In the genomic region with DNA sequence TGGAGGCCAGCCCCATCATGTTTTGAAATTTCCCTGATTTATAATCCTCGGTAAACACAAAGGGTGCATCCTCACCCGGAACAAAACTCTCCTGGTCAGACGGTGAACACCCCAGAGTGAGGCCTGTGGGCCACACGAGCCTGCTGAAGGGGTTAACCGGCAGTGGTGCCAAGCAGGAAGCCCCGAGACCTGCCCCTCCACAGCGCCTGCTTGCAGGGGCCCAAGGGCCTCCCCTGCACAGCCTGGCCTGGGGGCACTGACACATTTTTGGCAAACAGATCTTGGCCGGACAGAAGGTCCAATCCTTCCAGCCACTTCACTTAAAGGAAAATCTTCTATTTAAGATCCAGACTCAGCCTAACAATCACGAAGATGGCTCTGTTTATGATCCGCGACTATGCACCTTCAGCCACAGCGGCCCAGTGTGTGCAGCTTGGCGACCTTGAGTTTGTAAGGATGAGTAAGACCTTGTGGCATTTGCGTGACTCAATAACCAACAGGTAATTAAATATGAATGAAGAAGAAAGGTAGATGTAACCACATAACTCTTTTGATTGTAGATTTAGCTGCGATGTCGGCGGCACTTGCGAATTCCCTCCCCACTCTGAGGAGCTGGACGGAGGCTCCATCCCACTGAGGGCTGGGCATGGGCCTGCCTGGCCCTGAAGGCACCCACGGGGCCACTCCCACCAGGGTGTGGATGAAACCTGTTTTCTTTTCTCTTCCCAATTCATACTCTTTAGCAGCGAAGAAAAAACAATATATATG, we compare ENCODE assay signal across 18 cellular contexts.
A peak's percentile ranks its signal among the peaks of the same experiment; 100 is the strongest.
DNase-seq lines count a peak whose midpoint lies in the region; ATAC-seq, FAIRE-seq and TF ChIP-seq lines count a peak whose summit lies in the region.
"Had no signal": no experiment of that assay in that cellular context is flagged by ENCODE, and none has a peak within 500 bp of the region (broad histone marks: within the 10 kb centered on the region; RNA-seq: fewer than 3 reads in every experiment).

No MANE protein-coding gene starts in this region.

- TF ChIP-seq RAD21 in HCT116 (IDR thresholded peaks at IDR 0.05; ENCODE audit: low read depth) = no peak

- DNase-seq in HCT116 (ENCODE audit: low read depth, low spot score) = peak; percentile 63
- DNase-seq in kidney = peak; percentile 48
- DNase-seq in sigmoid colon = peak; percentile 38
- DNase-seq in Caco-2 = no peak
- no peak for DNase-seq in stimulated activated naive CD4-positive, alpha-beta T cell treated with Interleukin-2 at 50 U/mL for 16 hours (lab: John Stamatoyannopoulos, UW)
- no peak for DNase-seq in T-helper 9 cell
- DNase-seq: Calu3; CD4-positive, alpha-beta memory T cell; MV-4-11; NCI-H1417; NCI-H187; NCI-H2227 treated with DMSO at 0.1 percent for 48 hours; NCI-H524; SW 1271 had no signal

- H3K9me3 Mint-ChIP-seq in Caco-2 (ENCODE audit: unreplicated experiment) = no peaks in the 10 kb centered on the region

- ATAC-seq in HCT116 = peak; percentile 87
- ATAC-seq: GM23338, K562 had no signal

- H3K4me3 Mint-ChIP-seq in Caco-2 (ENCODE audit: unreplicated experiment) = no peak overlapping the region
- H3K4me3 Mint-ChIP-seq: CD4-positive, alpha-beta memory T cell; GM23338 had no signal

- peaks cover 7% of the 10 kb centered on the region; the same call in 1 of the 2 replicates for H3K79me2 ChIP-seq in HCT116 (ENCODE audit: insufficient read depth, low read length)

- no peak for TF ChIP-seq CTCF in C4-2B (conservative IDR thresholded peaks at IDR 0.05)
- no peak for TF ChIP-seq CTCF in HCT116 (IDR thresholded peaks at IDR 0.05 in 2 of 3, conservative IDR thresholded peaks at IDR 0.05 in 1 of 3; ENCODE audit: borderline replicate concordance in 1 of 3, insufficient read depth in 1 of 3, low read depth in 2 of 3, low read length in 2 of 3)
- no peak for TF ChIP-seq CTCF in kidney (IDR thresholded peaks at IDR 0.05; ENCODE audit: borderline replicate concordance, extremely low read depth, insufficient read depth)
- TF ChIP-seq CTCF in sigmoid colon (IDR thresholded peaks at IDR 0.05) = no peak
- no peak for TF ChIP-seq CTCF in Caco-2 (IDR thresholded peaks at IDR 0.05; ENCODE audit: insufficient read depth in 1 of 2, low read depth in 1 of 2, low read length in 1 of 2, severe bottlenecking in 1 of 2, unreplicated experiment in 1 of 2)

- 81 to 85% methylated on average over 21 of the region's 21 CpGs for WGBS in sigmoid colon, 2 donors

- peak overlapping the region; percentile 71 for H3K27ac ChIP-seq in C4-2B
- peak overlapping the region; percentile 37 for H3K27ac ChIP-seq in HCT116 (ENCODE audit: low read depth, low read length)
- no peak overlapping the region for H3K27ac ChIP-seq in kidney (ENCODE audit: low read depth in 2 of 2, low read length in 2 of 2)
- H3K27ac ChIP-seq in sigmoid colon = no peak overlapping the region

- peak overlapping the region; percentile 68 for H3K4me2 ChIP-seq in HCT116 (ENCODE audit: low read length)
- H3K4me2 ChIP-seq: GM23338 had no signal

- H3K4me1 ChIP-seq in HCT116 (ENCODE audit: control insufficient read depth in 1 of 2, insufficient read depth in 2 of 2, low read length in 2 of 2) (peaks cover 7 to 33% of the 10 kb centered on the region in 2 experiments), kidney (ENCODE audit: control insufficient read depth in 1 of 2, insufficient read depth in 1 of 2, low read depth in 1 of 2, low read length in 2 of 2) (no peaks in the 10 kb centered on the region), sigmoid colon (peaks cover 0 to 9% (median 3%) of the 10 kb centered on the region in 4 donors), Caco-2 (no peaks in the 10 kb centered on the region)

- H4K20me1 ChIP-seq in HCT116 (ENCODE audit: insufficient read depth) = no peaks in the 10 kb centered on the region

- H3K9me3 ChIP-seq in HCT116 (ENCODE audit: control insufficient read depth in 1 of 2, insufficient read depth in 1 of 2, low read depth in 1 of 2, low read length in 2 of 2) (no peaks in the 10 kb centered on the region), kidney (ENCODE audit: control insufficient read depth in 1 of 2, low read length in 2 of 2) (no peaks in the 10 kb centered on the region), sigmoid colon (no peaks in the 10 kb centered on the region), Caco-2 (no peaks in the 10 kb centered on the region)

- BruUV-seq in HCT116 (replicated peaks; lab: Mats Ljungman, UMichigan) (no TSS peak), Caco-2 (replicated peaks; lab: Mats Ljungman, UMichigan) (no TSS peak)

- no peaks in the 10 kb centered on the region for H3K36me3 Mint-ChIP-seq in Caco-2 (ENCODE audit: insufficient read depth, unreplicated experiment)
- H3K36me3 Mint-ChIP-seq: CD4-positive, alpha-beta memory T cell had no signal

- no peaks in the 10 kb centered on the region for H3K9me2 ChIP-seq in HCT116 (ENCODE audit: insufficient read depth)

- intact Hi-C loops in HCT116 (cut with micrococcal nuclease) = loop anchor here (2.0 kb wide), 1 partner anchor 100 kb away; no protein-coding TSS in a partner anchor
- intact Hi-C loops in kidney (cut with DNase I) = no loop called here
- intact Hi-C loops in sigmoid colon (cut with DNase I) = no loop called here
- intact Hi-C loops in Caco-2 (cut with micrococcal nuclease; ENCODE audit: unreplicated experiment) = no loop called here

- TF ChIP-seq POLR2A in HCT116 (IDR thresholded peaks at IDR 0.05; ENCODE audit: borderline replicate concordance, extremely low read depth, insufficient read depth, insufficient read length) = no peak
- no peak for TF ChIP-seq POLR2A in sigmoid colon (IDR thresholded peaks at IDR 0.05)

- H3K27me3 ChIP-seq in HCT116 (ENCODE audit: insufficient read depth, low read length) = no peaks in the 10 kb centered on the region
- H3K27me3 ChIP-seq in sigmoid colon = peaks cover 0 to 11% (median 0%) of the 10 kb centered on the region in 3 donors
- no peaks in the 10 kb centered on the region for H3K27me3 ChIP-seq in Caco-2 (replicated peaks; ENCODE audit: control insufficient read depth, insufficient read depth, low read length)

- peak overlapping the region in 1 of 2 experiments; percentile 22; a peak in 2 of 4 replicates for H3K4me3 ChIP-seq in HCT116 (replicated peaks in 1 of 2; ENCODE audit: low read depth in 1 of 2, low read length in 2 of 2)
- H3K4me3 ChIP-seq in kidney (ENCODE audit: low read length in 2 of 2) = no peak overlapping the region
- no peak overlapping the region for H3K4me3 ChIP-seq in sigmoid colon
- H3K4me3 ChIP-seq in Caco-2 (ENCODE audit: low read depth, low read length) = no peak overlapping the region
- H3K4me3 ChIP-seq: GM23338, K562 had no signal

- POLR2A ChIA-PET in HCT116 (lab: Charles Lee) = no interaction called here
- POLR2A ChIA-PET in Caco-2 (lab: Charles Lee) = no interaction called here

- H3K4me1 Mint-ChIP-seq in Caco-2 (ENCODE audit: low read depth, unreplicated experiment) = no peaks in the 10 kb centered on the region
- H3K4me1 Mint-ChIP-seq: GM23338 had no signal

- no peak for FAIRE-seq in kidney (lab: Jason Lieb, UNC)
- FAIRE-seq: GM12891, K562 had no signal

- CTCF ChIA-PET in HCT116 (lab: Charles Lee) = no interaction called here
- CTCF ChIA-PET in Caco-2 (lab: Charles Lee) = no interaction called here

- no peak overlapping the region for H2AFZ ChIP-seq in HCT116 (ENCODE audit: low read depth, low read length, poor library complexity, severe bottlenecking)
- H2AFZ ChIP-seq: GM23338 had no signal

- H3K27me3 Mint-ChIP-seq in Caco-2 (ENCODE audit: insufficient read depth, unreplicated experiment) = no peaks in the 10 kb centered on the region

- H3K36me3 ChIP-seq in HCT116 (ENCODE audit: control insufficient read depth in 1 of 2, insufficient read depth in 2 of 2, low read length in 2 of 2) = no peaks in the 10 kb centered on the region
- H3K36me3 ChIP-seq in kidney (ENCODE audit: control insufficient read depth in 1 of 2, insufficient read depth in 2 of 2, low read length in 2 of 2) = no peaks in the 10 kb centered on the region
- H3K36me3 ChIP-seq in sigmoid colon = no peaks in the 10 kb centered on the region
- no peaks in the 10 kb centered on the region for H3K36me3 ChIP-seq in Caco-2 (ENCODE audit: control insufficient read depth, insufficient read depth, low read length)

- RAD21 ChIA-PET in HCT116 (lab: Charles Lee; ENCODE audit: low non-redundant PET in 1 of 2, low total read pairs in 2 of 2, uncharacterized antibody in 2 of 2, unreplicated experiment in 2 of 2) = no interaction called here

- H3K27ac Mint-ChIP-seq in Caco-2 (ENCODE audit: unreplicated experiment) = no peak overlapping the region
- H3K27ac Mint-ChIP-seq: CD4-positive, alpha-beta memory T cell; GM23338 had no signal

- no peak for TF ChIP-seq EP300 in sigmoid colon (IDR thresholded peaks at IDR 0.05)

- peak overlapping the region; percentile 39; the same call in 1 of the 2 replicates for H3K9ac ChIP-seq in HCT116 (ENCODE audit: low read length)
- no peak overlapping the region for H3K9ac ChIP-seq in kidney (ENCODE audit: low read length in 2 of 2)

TF ChIP-seq in HCT116, 20 proteins besides CTCF, POLR2A, EP300 and RAD21 (continues in another document):
- TF ChIP-seq CEBPB (IDR thresholded peaks at IDR 0.05; ENCODE audit: low read depth) (peak; percentile 67), ELF1 (IDR thresholded peaks at IDR 0.05; ENCODE audit: borderline replicate concordance, low read depth) (no peak), ZBTB33 (IDR thresholded peaks at IDR 0.05; ENCODE audit: extremely low read depth, insufficient replicate concordance, low read length) (no peak), SP1 (IDR thresholded peaks at IDR 0.05; ENCODE audit: low read depth) (peak; percentile 63; the same call in 1 of the 2 replicates), JUND (IDR thresholded peaks at IDR 0.05) (peak; percentile 81), CBX3 (IDR thresholded peaks at IDR 0.05; ENCODE audit: low read depth) (peak; percentile 80), TCF7L2 (IDR thresholded peaks at IDR 0.05; ENCODE audit: borderline replicate concordance, extremely low read depth, insufficient read depth, insufficient read length) (peak; percentile 84), SRF (IDR thresholded peaks at IDR 0.05; ENCODE audit: low read depth) (0 out of 2 replicates have a peak, but pooled peaks have one; percentile 15), ZFX (IDR thresholded peaks at IDR 0.05) (no peak; the same call in 1 of the 2 replicates)

Comparison
In these comparisons a context has a peak if more than half of its experiments do, and no peak if none do; other contexts are left out.
1. H3K27ac ChIP-seq: peak in C4-2B (single experiment) and HCT116 (single experiment); none in kidney (0 of 2) and sigmoid colon (0 of 4).
2. DNase-seq: peak in HCT116 (single experiment), kidney (single experiment) and sigmoid colon (single experiment); none in Caco-2 (0 of 2), stimulated activated naive CD4-positive, alpha-beta T cell treated with Interleukin-2 at 50 U/mL for 16 hours (single experiment) and T-helper 9 cell (single experiment).